17 cellular contexts compared by ENCODE assay signal in genomic region chr2:11563784-11564666, GRCh38. TPM values are rescaled to one million over a fixed set of nuclear protein-coding genes. Genes with fewer than 3 reads are reported as not detected.
A peak's percentile ranks its signal among the peaks of the same experiment; 100 is the strongest.
DNase-seq lines count a peak whose midpoint lies in the region; ATAC-seq and TF ChIP-seq lines count a peak whose summit lies in the region.
"Had no signal": no experiment of that assay in that cellular context is flagged by ENCODE, and none has a peak within 500 bp of the region (broad histone marks: within the 10 kb centered on the region; RNA-seq: fewer than 3 reads in every experiment).

No MANE protein-coding gene starts in this region.

- H3K36me3 ChIP-seq in Caco-2 (ENCODE audit: control insufficient read depth, insufficient read depth, low read length), result no peaks in the 10 kb centered on the region
- no peaks in the 10 kb centered on the region for H3K36me3 ChIP-seq in RWPE2 (ENCODE audit: low read depth)
- no peaks in the 10 kb centered on the region for H3K36me3 ChIP-seq in mesenchymal stem cell (ENCODE audit: control insufficient read depth in 1 of 2, insufficient read depth in 2 of 2, low read depth in 1 of 2, low read length in 2 of 2)

- POLR2A ChIA-PET in Caco-2 (lab: Charles Lee), result no interaction called here

- H3K9me3 Mint-ChIP-seq in Caco-2 (ENCODE audit: unreplicated experiment), result peaks cover 9% of the 10 kb centered on the region
- H3K9me3 Mint-ChIP-seq in H9, result no peaks in the 10 kb centered on the region

- no peak overlapping the region for H2BK15ac ChIP-seq in mesenchymal stem cell (ENCODE audit: low read depth, poor library complexity, severe bottlenecking)
- no peak overlapping the region for H2BK15ac ChIP-seq in H9 (ENCODE audit: low read depth, low read length)

- H3K9ac ChIP-seq in mesenchymal stem cell (ENCODE audit: low read length) (no peak overlapping the region), H9 (ENCODE audit: extremely low read depth, insufficient read length, low read length) (no peak overlapping the region)

- H3K23me2 ChIP-seq in H9 (ENCODE audit: insufficient read length, low read depth, low read length, poor library complexity, severe bottlenecking), result no peaks in the 10 kb centered on the region

- H3K27ac Mint-ChIP-seq in Caco-2 (ENCODE audit: unreplicated experiment) (peak overlapping the region; percentile 42), H9 (peak overlapping the region in 1 of 3 experiments; percentile 3; a peak in 1 of 7 replicates)

- H3K36me3 Mint-ChIP-seq in Caco-2 (ENCODE audit: insufficient read depth, unreplicated experiment) (no peaks in the 10 kb centered on the region), H9 (ENCODE audit: insufficient read depth in 1 of 3, low read depth in 3 of 3) (peaks cover 2 to 5% (median 2%) of the 10 kb centered on the region in 3 experiments; a peak in 3 of 7 replicates)

- H3K4me1 ChIP-seq in Caco-2, result 0 out of 2 replicates have a peak, but pooled peaks cover 3% of the 10 kb centered on the region
- H3K4me1 ChIP-seq in RWPE2 (ENCODE audit: insufficient read depth, poor library complexity, severe bottlenecking), result no peaks in the 10 kb centered on the region
- H3K4me1 ChIP-seq in mesenchymal stem cell (ENCODE audit: control insufficient read depth, insufficient read depth, low read depth, low read length), result peaks cover 2% of the 10 kb centered on the region
- peaks cover 4% of the 10 kb centered on the region; the same call in 1 of the 2 replicates for H3K4me1 ChIP-seq in H9 (ENCODE audit: insufficient read depth, low read length)
- H3K4me1 ChIP-seq: BE2C had no signal

- no peak overlapping the region for H3K4me2 ChIP-seq in mesenchymal stem cell (ENCODE audit: low read length, poor library complexity, severe bottlenecking)
- no peak overlapping the region for H3K4me2 ChIP-seq in H9 (ENCODE audit: insufficient read depth, insufficient read length, low read length)

- H3K23ac ChIP-seq in mesenchymal stem cell (ENCODE audit: low read length in 2 of 2) (no peak overlapping the region), H9 (ENCODE audit: insufficient read length, low read depth, low read length) (no peak overlapping the region)

- H2BK20ac ChIP-seq in H9 (ENCODE audit: low read depth, low read length, poor library complexity, severe bottlenecking), result no peak overlapping the region

- no peak overlapping the region for H3T11ph ChIP-seq in H9 (ENCODE audit: low read length)

- no peak overlapping the region for H2BK120ac ChIP-seq in mesenchymal stem cell (ENCODE audit: low read depth, low read length)
- H2BK120ac ChIP-seq in H9 (ENCODE audit: low read depth, low read length, poor library complexity, severe bottlenecking), result no peak overlapping the region

- no peak overlapping the region for H2BK5ac ChIP-seq in mesenchymal stem cell (ENCODE audit: low read depth, low read length, poor library complexity, severe bottlenecking)
- no peak overlapping the region for H2BK5ac ChIP-seq in H9 (ENCODE audit: insufficient read length, low read length)

- no peak overlapping the region for H4K5ac ChIP-seq in H9 (ENCODE audit: insufficient read length, low read depth, low read length)

- intact Hi-C loops in Caco-2 (cut with micrococcal nuclease; ENCODE audit: unreplicated experiment), result no loop called here
- intact Hi-C loops in sciatic nerve (cut with DNase I), result no loop called here

- H4K8ac ChIP-seq in mesenchymal stem cell (ENCODE audit: low read length) (no peak overlapping the region), H9 (replicated peaks; ENCODE audit: insufficient read length, low read depth, low read length) (no peak overlapping the region)

- TF ChIP-seq CTCF in Caco-2 (IDR thresholded peaks at IDR 0.05; ENCODE audit: insufficient read depth in 1 of 2, low read depth in 1 of 2, low read length in 1 of 2, severe bottlenecking in 1 of 2, unreplicated experiment in 1 of 2) (no peak), RWPE2 (IDR thresholded peaks at IDR 0.05; ENCODE audit: poor library complexity, severe bottlenecking) (no peak), H9 (conservative IDR thresholded peaks at IDR 0.05) (no peak)

- H3K18ac ChIP-seq in mesenchymal stem cell (ENCODE audit: low read depth in 1 of 2, low read length in 2 of 2), result no peak overlapping the region
- H3K18ac ChIP-seq in H9 (ENCODE audit: insufficient read length, low read depth, low read length), result no peak overlapping the region

- H2AFZ ChIP-seq in mesenchymal stem cell (ENCODE audit: low read depth, low read length), result no peak overlapping the region
- H2AFZ ChIP-seq in H9 (ENCODE audit: low read length), result no peak overlapping the region

- H3K4me3 Mint-ChIP-seq in Caco-2 (ENCODE audit: unreplicated experiment) (no peak overlapping the region), H9 (no peak overlapping the region)

- H2BK12ac ChIP-seq in mesenchymal stem cell (ENCODE audit: low read length in 2 of 2) (peak overlapping the region; percentile 42 to 68), H9 (ENCODE audit: insufficient read length, low read depth, low read length) (no peak overlapping the region)

- no peaks in the 10 kb centered on the region for H4K20me1 ChIP-seq in H9 (ENCODE audit: control insufficient read depth, insufficient read depth, insufficient read length)

- WGBS in mesenchymal stem cell, result 96% methylated on average over 8 of the region's 8 CpGs
- no CpG with 5 or more reads among the region's 8 CpGs for WGBS in H9 (ENCODE audit: extremely low coverage, insufficient read length, low lambda C conversion rate)

- H3K27me3 ChIP-seq in Caco-2 (replicated peaks; ENCODE audit: control insufficient read depth, insufficient read depth, low read length), result no peaks in the 10 kb centered on the region
- H3K27me3 ChIP-seq in RWPE2 (ENCODE audit: insufficient read depth, poor library complexity, severe bottlenecking), result peaks cover under 1% of the 10 kb centered on the region
- H3K27me3 ChIP-seq in mesenchymal stem cell (ENCODE audit: control insufficient read depth in 1 of 2, insufficient read depth in 1 of 2, low read length in 2 of 2), result peaks cover 4 to 44% of the 10 kb centered on the region in 2 experiments
- H3K27me3 ChIP-seq in H9 (ENCODE audit: insufficient read depth, low read length), result no peaks in the 10 kb centered on the region
- H3K27me3 ChIP-seq: BE2C had no signal

- H3K4ac ChIP-seq in mesenchymal stem cell (ENCODE audit: low read depth in 1 of 2, low read length in 2 of 2), result no peak overlapping the region
- H3K4ac ChIP-seq in H9 (ENCODE audit: low read depth, low read length), result no peak overlapping the region

- H3K4me3 ChIP-seq in Caco-2 (ENCODE audit: low read depth, low read length), result no peak overlapping the region
- no peak overlapping the region for H3K4me3 ChIP-seq in RWPE2 (ENCODE audit: severe bottlenecking)
- no peak overlapping the region for H3K4me3 ChIP-seq in mesenchymal stem cell (ENCODE audit: insufficient read depth in 1 of 2, low read depth in 1 of 2, low read length in 2 of 2)

- H3K79me2 ChIP-seq in H9 (ENCODE audit: insufficient read depth, low read length), result no peaks in the 10 kb centered on the region

- H3K14ac ChIP-seq in mesenchymal stem cell (ENCODE audit: low read length in 2 of 2), result no peak overlapping the region
- no peak overlapping the region for H3K14ac ChIP-seq in H9 (ENCODE audit: insufficient read depth, low read length)

- H3K79me1 ChIP-seq in mesenchymal stem cell (replicated peaks; ENCODE audit: low read length, poor library complexity, severe bottlenecking) (no peaks in the 10 kb centered on the region), H9 (ENCODE audit: insufficient read depth, low read depth, low read length, poor library complexity, severe bottlenecking) (no peaks in the 10 kb centered on the region)

- H4K91ac ChIP-seq in mesenchymal stem cell (ENCODE audit: low read length) (peak overlapping the region; percentile 27), H9 (ENCODE audit: insufficient read length, low read depth, low read length) (no peak overlapping the region)

- H3K27ac ChIP-seq in RWPE2 (ENCODE audit: poor library complexity, severe bottlenecking), result no peak overlapping the region
- H3K27ac ChIP-seq in mesenchymal stem cell (ENCODE audit: low read length, poor library complexity, severe bottlenecking), result no peak overlapping the region
- H3K27ac ChIP-seq in H9 (ENCODE audit: insufficient read length, low read depth, low read length), result no peak overlapping the region

- no TSS peak for BruUV-seq in Caco-2 (replicated peaks; lab: Mats Ljungman, UMichigan)

- DNase-seq in Caco-2 (peak in 1 of 2 experiments; percentile 18), RWPE2 (ENCODE audit: low spot score) (peak; percentile 15), mesenchymal stem cell (no peak), sciatic nerve (ENCODE audit: low spot score) (peak; percentile 25), H9 (no peak), MV-4-11 (lab: John Stamatoyannopoulos, UW) (no peak), LoVo (ENCODE audit: low spot score) (no peak)
- DNase-seq in activated CD4-positive, CD25-positive, alpha-beta regulatory T cell (lab: John Stamatoyannopoulos, UW), result no peak
- DNase-seq: BE2C, DMS79 treated with DMSO at 0.1 percent for 48 hours, KG1, NCI-H1105 treated with DMSO at 0.1 percent for 48 hours, NCI-H2081, NCI-H2171, NCI-H345, NCI-H524 had no signal

- H3K27me3 Mint-ChIP-seq in Caco-2 (ENCODE audit: insufficient read depth, unreplicated experiment) (no peaks in the 10 kb centered on the region), H9 (ENCODE audit: low read depth) (no peaks in the 10 kb centered on the region)

- no peak for ATAC-seq in RWPE2 (ENCODE audit: low read depth)
- no peak for ATAC-seq in sciatic nerve
- ATAC-seq: Right ventricle myocardium inferior had no signal

- CTCF ChIA-PET in Caco-2 (lab: Charles Lee), result interaction anchor here (0.5 kb wide), 1 partner anchor 84 kb away, joined by 4 read pairs; no protein-coding TSS in a partner anchor

- H3K56ac ChIP-seq in H9 (ENCODE audit: insufficient read length, low read depth, low read length), result no peak overlapping the region

- H2AK5ac ChIP-seq in mesenchymal stem cell (ENCODE audit: low read length, severe bottlenecking), result no peak overlapping the region
- no peak overlapping the region for H2AK5ac ChIP-seq in H9 (ENCODE audit: insufficient read length, low read length)

- H3K4me1 Mint-ChIP-seq in Caco-2 (ENCODE audit: low read depth, unreplicated experiment), result peaks cover 8% of the 10 kb centered on the region
- H3K4me1 Mint-ChIP-seq in H9, result peaks cover 12 to 16% of the 10 kb centered on the region in 2 experiments

- H3K9me3 ChIP-seq in Caco-2, result no peaks in the 10 kb centered on the region
- no peaks in the 10 kb centered on the region for H3K9me3 ChIP-seq in RWPE2 (ENCODE audit: severe bottlenecking)
- no peaks in the 10 kb centered on the region for H3K9me3 ChIP-seq in mesenchymal stem cell (ENCODE audit: control insufficient read depth, low read length)
- no peaks in the 10 kb centered on the region for H3K9me3 ChIP-seq in H9 (ENCODE audit: control insufficient read depth, low read depth, low read length)
- H3K9me3 ChIP-seq: BE2C had no signal

RNA-seq across cellular contexts. Expression of gene GREB1, which starts 30.2 kb away (rescaled TPM):
- total RNA-seq in Caco-2 (2022) (2.2 and 2.4 TPM in 2 replicates), sciatic nerve (6.5 TPM), H9 (2021) (15.3 and 16.5 TPM in 2 replicates)
- polyA plus RNA-seq in mesenchymal stem cell (2013, experiment 1 of 2), result 1.9 TPM
- 1.9 TPM for polyA plus RNA-seq in mesenchymal stem cell (2013, experiment 2 of 2)

Comparison
In these comparisons a context has a peak if more than half of its experiments do, and no peak if none do; other contexts are left out.
1. DNase-seq: peak in RWPE2 (single experiment) and sciatic nerve (single experiment); none in mesenchymal stem cell (single experiment), H9 (single experiment), MV-4-11 (single experiment), LoVo (single experiment) and activated CD4-positive, CD25-positive, alpha-beta regulatory T cell (0 of 4).